Comparison of ENCODE assay signal across 9 cellular contexts in genomic region chr1:23531695-23532094, GRCh38. TPM values are rescaled to one million over a fixed set of nuclear protein-coding genes. Genes with fewer than 3 reads are reported as not detected.
DNase-seq lines count a peak whose midpoint lies in the region; ATAC-seq, FAIRE-seq and TF ChIP-seq lines count a peak whose summit lies in the region.
"Had no signal": no experiment of that assay in that cellular context is flagged by ENCODE, and none has a peak within 500 bp of the region (broad histone marks: within the 10 kb centered on the region; RNA-seq: fewer than 3 reads in every experiment).

No MANE protein-coding gene starts in this region.

- H3K27me3 ChIP-seq in HAP-1 (ENCODE audit: low read depth) = no peaks in the 10 kb centered on the region
- no peaks in the 10 kb centered on the region for H3K27me3 ChIP-seq in adrenal gland
- no peaks in the 10 kb centered on the region for H3K27me3 ChIP-seq in mucosa of rectum (ENCODE audit: control insufficient read depth in 2 of 2, insufficient read depth in 2 of 2, low read length in 2 of 2)

- TF ChIP-seq CTCF in A549 (IDR thresholded peaks at IDR 0.05) (no peak), adrenal gland (IDR thresholded peaks at IDR 0.05) (no peak), mucosa of descending colon (IDR thresholded peaks at IDR 0.05) (no peak)

- POLR2A ChIA-PET in A549 (lab: Yijun Ruan, JAX) = interaction anchor here (0.6 to 1.3 kb wide), 3 partner anchors 23 to 187 kb away, joined by 3 to 11 read pairs (median 4); partner anchors contain the start of gene HNRNPR

- H3K9ac ChIP-seq in mucosa of rectum (ENCODE audit: low read depth in 1 of 2, low read length in 2 of 2) = peak overlapping the region; percentile 71 to 74

- ATAC-seq in A549 (no peak), GM21360 (IDR thresholded peaks at IDR 0.05; ENCODE audit: unreplicated experiment) (no peak), mucosa of descending colon (no peak)

- H3K36me3 ChIP-seq in HAP-1 (replicated peaks) (peaks cover 12% of the 10 kb centered on the region), adrenal gland (replicated peaks in 1 of 2) (no peaks in the 10 kb centered on the region), mucosa of rectum (ENCODE audit: control insufficient read depth in 2 of 2, insufficient read depth in 2 of 2, low read length in 2 of 2) (no peaks in the 10 kb centered on the region), mucosa of descending colon (ENCODE audit: low read depth) (no peaks in the 10 kb centered on the region)

- DNase-seq in A549 (ENCODE audit: low read depth in 1 of 2, low spot score in 1 of 2) = no peak
- peak in 1 of 2 experiments; percentile 43 for DNase-seq in HAP-1 (ENCODE audit: low spot score in 2 of 2)
- peak in 1 of 7 donors; percentile 44 for DNase-seq in adrenal gland
- DNase-seq in CD1c-positive myeloid dendritic cell (ENCODE audit: extremely low spot score) = no peak
- no peak for DNase-seq in NCI-H2029 treated with DMSO at 0.1 percent for 48 hours (lab: John Stamatoyannopoulos, UW)
- DNase-seq in mucosa of descending colon = no peak

- TF ChIP-seq EP300 in A549 (IDR thresholded peaks at IDR 0.05) = no peak

- no peak for TF ChIP-seq POLR2A in A549 (IDR thresholded peaks at IDR 0.05; ENCODE audit: low read length)
- TF ChIP-seq POLR2A in adrenal gland (IDR thresholded peaks at IDR 0.05) = no peak

- peaks cover 46% of the 10 kb centered on the region for H3K4me1 ChIP-seq in A549
- peaks cover 37% of the 10 kb centered on the region for H3K4me1 ChIP-seq in HAP-1
- H3K4me1 ChIP-seq in adrenal gland (replicated peaks in 1 of 2) = peaks cover 23 to 47% of the 10 kb centered on the region in 2 donors
- H3K4me1 ChIP-seq in mucosa of rectum (ENCODE audit: control insufficient read depth in 2 of 2, insufficient read depth in 2 of 2, low read length in 2 of 2) = peaks cover 57 to 62% of the 10 kb centered on the region in 2 donors
- peaks cover 48% of the 10 kb centered on the region for H3K4me1 ChIP-seq in mucosa of descending colon (ENCODE audit: low read depth)

- H3K27ac ChIP-seq in A549 (peak overlapping the region; percentile 74 to 88), adrenal gland (peak overlapping the region; percentile 35 to 74 (median 49)), mucosa of rectum (ENCODE audit: low read depth in 2 of 2, low read length in 2 of 2) (peak overlapping the region; percentile 69 to 74)

- WGBS in A549 (ENCODE audit: missing lambda C conversion rate) = 51% methylated on average over 3 of the region's 3 CpGs
- WGBS in adrenal gland, 4 donors = 20 to 34% (median 31%) methylated on average over 1 to 3 of the region's 3 CpGs

- FAIRE-seq in A549 (lab: Jason Lieb, UNC) = no peak
- FAIRE-seq: islet of Langerhans had no signal

- peak overlapping the region; percentile 90 for H3K4me3 ChIP-seq in A549
- H3K4me3 ChIP-seq in HAP-1 = peak overlapping the region; percentile 61
- peak overlapping the region in 1 of 4 donors; percentile 45 for H3K4me3 ChIP-seq in adrenal gland
- peak overlapping the region; percentile 53 to 67 for H3K4me3 ChIP-seq in mucosa of rectum (ENCODE audit: low read length in 2 of 2)
- no peak overlapping the region for H3K4me3 ChIP-seq in mucosa of descending colon

- in situ Hi-C loops in HAP-1 (cut with MboI; ENCODE audit: low sequenced_read_pairs) = no loop called here

- intact Hi-C loops in adrenal gland (cut with DNase I) (loop anchor here in 1 of 2 donors (10.0 kb wide), 1 partner anchor 107 kb away; the partner anchor contains the start of gene TCEA3), mucosa of descending colon (cut with DNase I, micrococcal nuclease) (no loop called here)

- peak overlapping the region; percentile 99 for H3K4me2 ChIP-seq in A549

- H3K9me3 ChIP-seq in A549 = no peaks in the 10 kb centered on the region
- no peaks in the 10 kb centered on the region for H3K9me3 ChIP-seq in HAP-1
- H3K9me3 ChIP-seq in adrenal gland (replicated peaks in 1 of 3) = no peaks in the 10 kb centered on the region
- no peaks in the 10 kb centered on the region for H3K9me3 ChIP-seq in mucosa of rectum (ENCODE audit: control insufficient read depth in 2 of 2, low read length in 2 of 2)
- H3K9me3 ChIP-seq in mucosa of descending colon = no peaks in the 10 kb centered on the region

- CTCF ChIA-PET in A549 (lab: Yijun Ruan, JAX) = interaction anchor here (0.5 to 6.9 kb wide), 5 partner anchors 8 to 49 kb away, joined by 3 to 46 read pairs (median 3); no protein-coding TSS in a partner anchor

- no peak for TF ChIP-seq RAD21 in A549 (conservative IDR thresholded peaks at IDR 0.05 in 1 of 2, IDR thresholded peaks at IDR 0.05 in 1 of 2)

TF ChIP-seq in A549, 52 proteins besides CTCF, POLR2A, EP300 and RAD21:
- TF ChIP-seq KDM5A (IDR thresholded peaks at IDR 0.05) = no peak
- TF ChIP-seq HDAC2 (IDR thresholded peaks at IDR 0.05) = no peak
- TF ChIP-seq POLR2AphosphoS2 (conservative IDR thresholded peaks at IDR 0.05; ENCODE audit: low read length) = no peak
- TF ChIP-seq, protein P1, sequence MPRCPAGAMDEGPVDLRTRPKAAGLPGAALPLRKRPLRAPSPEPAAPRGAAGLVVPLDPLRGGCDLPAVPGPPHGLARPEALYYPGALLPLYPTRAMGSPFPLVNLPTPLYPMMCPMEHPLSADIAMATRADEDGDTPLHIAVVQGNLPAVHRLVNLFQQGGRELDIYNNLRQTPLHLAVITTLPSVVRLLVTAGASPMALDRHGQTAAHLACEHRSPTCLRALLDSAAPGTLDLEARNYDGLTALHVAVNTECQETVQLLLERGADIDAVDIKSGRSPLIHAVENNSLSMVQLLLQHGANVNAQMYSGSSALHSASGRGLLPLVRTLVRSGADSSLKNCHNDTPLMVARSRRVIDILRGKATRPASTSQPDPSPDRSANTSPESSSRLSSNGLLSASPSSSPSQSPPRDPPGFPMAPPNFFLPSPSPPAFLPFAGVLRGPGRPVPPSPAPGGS (IDR thresholded peaks at IDR 0.05) = no peak
- no peak for TF ChIP-seq JUN (IDR thresholded peaks at IDR 0.05)

RNA-seq across cellular contexts. Expression of gene E2F2, which starts 0.7 kb away (rescaled TPM):
- 0.90 and 1.6 TPM in 2 replicates for polyA plus RNA-seq in A549 (2011; rRNA removed)
- polyA plus RNA-seq in A549 (2012; cell fraction: cytosol; rRNA removed) = 1.8 and 2.4 TPM in 2 replicates
- 6.3 and 9.0 TPM in 2 replicates for polyA plus RNA-seq in A549 (2012; cell fraction: nucleus; rRNA removed)
- 3.4 to 3.9 TPM (median 3.4 TPM) in 3 replicates for polyA plus RNA-seq in A549 (2017; fragmentation: RNase III; extraction: RNeasy Plus Mini Kit Qiagen cat#74134 plus additional on column Dnase treatment)
- polyA minus RNA-seq in A549 (2011; rRNA and poly(A)+ RNA removed) = 3.0 and 3.3 TPM in 2 replicates
- total RNA-seq in adrenal gland = under 1 TPM in 7 of 8 donors, not detected in 1; 0.12 to 0.88 (median 0.45) TPM
- polyA plus RNA-seq in adrenal gland = under 1 TPM; 0.07 to 0.35 (median 0.16) TPM
- 10 to 100 TPM in 2 of 3 donors, 1 to 10 TPM in 1; 8.6 to 18.0 (median 14.5) TPM for total RNA-seq in mucosa of descending colon

RNA-seq across cellular contexts. Expression of gene ID3, which starts 27.6 kb away (rescaled TPM):
- polyA plus RNA-seq in A549 (2011; rRNA removed) (171 and 193 TPM in 2 replicates), A549 (2017; fragmentation: RNase III; extraction: RNeasy Plus Mini Kit Qiagen cat#74134 plus additional on column Dnase treatment) (209 to 336 TPM (median 288 TPM) in 3 replicates), adrenal gland (100 to 1,000 TPM in 2 of 3 donors, 10 to 100 TPM in 1; 28.8 to 133 (median 114) TPM)
- 847 and 922 TPM in 2 replicates for polyA plus RNA-seq in A549 (2012; cell fraction: cytosol; rRNA removed)
- polyA plus RNA-seq in A549 (2012; cell fraction: nucleus; rRNA removed) = 1,068 and 1,236 TPM in 2 replicates
- 142 and 176 TPM in 2 replicates for polyA minus RNA-seq in A549 (2011; rRNA and poly(A)+ RNA removed)
- total RNA-seq in adrenal gland (100 to 1,000 TPM in 5 of 8 donors, 10 to 100 TPM in 3; 55.3 to 213 (median 118) TPM), mucosa of descending colon (100 to 1,000 TPM in 2 of 3 donors, 10 to 100 TPM in 1; 83.0 to 316 (median 121) TPM)

RNA-seq across cellular contexts. Expression of gene ASAP3, which starts 47.7 kb away (rescaled TPM):
- polyA plus RNA-seq in A549 (2011; rRNA removed) (5.2 and 5.6 TPM in 2 replicates), A549 (2017; fragmentation: RNase III; extraction: RNeasy Plus Mini Kit Qiagen cat#74134 plus additional on column Dnase treatment) (3.9 to 4.9 TPM (median 4.0 TPM) in 3 replicates), adrenal gland (100 to 1,000 TPM in 1 of 3 donors, 10 to 100 TPM in 2; 22.4 to 117 (median 81.0) TPM)
- polyA plus RNA-seq in A549 (2012; cell fraction: cytosol; rRNA removed) = 4.3 and 5.6 TPM in 2 replicates
- polyA plus RNA-seq in A549 (2012; cell fraction: nucleus; rRNA removed) = 19.5 and 21.2 TPM in 2 replicates
- 10.3 and 10.7 TPM in 2 replicates for polyA minus RNA-seq in A549 (2011; rRNA and poly(A)+ RNA removed)
- total RNA-seq in adrenal gland (100 to 1,000 TPM in 2 of 8 donors, 10 to 100 TPM in 6; 47.6 to 122 (median 77.3) TPM), mucosa of descending colon (10 to 100 TPM; 31.2 to 38.8 (median 37.8) TPM)

Comparison
In these comparisons a context has a peak if more than half of its experiments do, and no peak if none do; other contexts are left out.
1. RNA of gene E2F2, which starts 0.7 kb away (total RNA-seq): 8.6 to 18.0 TPM in mucosa of descending colon; 0.12 to 0.88 TPM in adrenal gland; every median in the first group is over 4 times any median in the second.
2. Peak in every context shown above with its lines, with median percentiles within 50 percentile points of each other: H3K27ac ChIP-seq.